ENCODE assay signal across 8 cellular contexts in the genomic region with DNA sequence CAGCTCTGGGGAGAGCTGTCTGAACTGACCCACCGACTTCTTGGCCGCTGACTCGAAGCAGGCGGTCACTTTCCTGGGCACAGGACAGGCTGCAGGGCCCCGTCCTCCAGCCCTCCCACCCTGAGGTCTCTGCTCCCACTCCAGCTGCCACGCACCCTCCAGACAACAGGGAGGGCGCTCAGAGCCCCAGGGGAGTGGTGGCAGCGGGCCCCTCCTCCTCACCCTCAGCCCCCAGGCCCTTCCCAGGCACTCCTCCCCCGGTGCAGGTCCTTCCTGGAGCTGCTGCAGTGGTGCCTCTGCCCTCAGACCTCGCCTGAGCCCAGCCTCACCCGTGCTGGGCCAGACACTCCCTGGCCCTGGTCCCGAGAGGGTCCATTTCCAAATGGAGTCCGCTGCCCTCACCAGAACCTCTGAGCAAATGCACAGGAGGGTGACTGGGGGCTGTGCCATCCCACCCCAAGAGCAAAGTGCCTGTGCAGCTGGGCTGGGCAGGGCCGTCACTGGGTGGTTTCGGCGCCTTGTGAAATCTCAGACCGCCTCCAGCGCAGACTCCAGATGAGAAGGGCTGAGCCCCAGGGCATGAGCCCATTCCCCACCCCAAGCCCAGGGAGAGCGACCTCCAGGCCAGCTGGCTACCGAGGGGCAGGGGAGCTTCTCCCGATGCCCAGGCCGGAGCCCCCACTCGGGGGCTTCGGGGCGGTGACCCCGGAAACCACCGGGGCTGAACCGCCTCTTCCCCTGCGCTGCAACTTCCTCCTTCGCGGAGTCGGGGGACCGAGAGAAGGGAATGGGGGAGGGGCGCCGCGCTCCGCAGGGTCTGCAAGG. TPM values are rescaled to one million over a fixed set of nuclear protein-coding genes. Genes with fewer than 3 reads are reported as not detected.
DNase-seq lines count a peak whose midpoint lies in the region; ATAC-seq and TF ChIP-seq lines count a peak whose summit lies in the region.

No MANE protein-coding gene starts in this region.

- H3K4me1 ChIP-seq in DOHH2 (ENCODE audit: control insufficient read depth, low read length) = peaks cover 40% of the 10 kb centered on the region
- H3K4me1 ChIP-seq in Karpas-422 (ENCODE audit: low read length) = peaks cover 34% of the 10 kb centered on the region
- H3K4me1 ChIP-seq in iPS-15b (ENCODE audit: control insufficient read depth, insufficient read depth, low read length) = peaks cover 4% of the 10 kb centered on the region
- peaks cover 5% of the 10 kb centered on the region for H3K4me1 ChIP-seq in smooth muscle cell (ENCODE audit: low read depth)

- H3F3A ChIP-seq in DOHH2 (ENCODE audit: control insufficient read depth, insufficient read depth) (no peaks in the 10 kb centered on the region), smooth muscle cell (ENCODE audit: low read depth) (no peaks in the 10 kb centered on the region)

- H3K27ac ChIP-seq in DOHH2 (ENCODE audit: low read depth, low read length) = peak overlapping the region; percentile 92
- H3K27ac ChIP-seq in Karpas-422 (ENCODE audit: low read length) = peak overlapping the region; percentile 94
- no peak overlapping the region for H3K27ac ChIP-seq in smooth muscle cell (ENCODE audit: low read depth)

- H3K4me3 Mint-ChIP-seq in activated naive CD8-positive, alpha-beta T cell treated with anti-CD3 and anti-CD28 coated beads for 36 hours = peak overlapping the region; percentile 90

- H3K36me3 Mint-ChIP-seq in activated naive CD8-positive, alpha-beta T cell treated with anti-CD3 and anti-CD28 coated beads for 36 hours = peaks cover 6% of the 10 kb centered on the region

- ATAC-seq in GM21529 (IDR thresholded peaks at IDR 0.05; ENCODE audit: unreplicated experiment) = peak; percentile 7

- H3K4me3 ChIP-seq in DOHH2 (ENCODE audit: low read length) = peak overlapping the region; percentile 86
- H3K4me3 ChIP-seq in Karpas-422 (ENCODE audit: low read length) = peak overlapping the region; percentile 100
- peak overlapping the region; percentile 88 for H3K4me3 ChIP-seq in iPS-15b (ENCODE audit: low read depth, low read length)
- peak overlapping the region; percentile 92 for H3K4me3 ChIP-seq in smooth muscle cell

- H3K79me2 ChIP-seq in DOHH2 (ENCODE audit: control insufficient read depth, low read length) (peaks cover 49% of the 10 kb centered on the region), Karpas-422 (ENCODE audit: low read length) (peaks cover 18% of the 10 kb centered on the region), smooth muscle cell (ENCODE audit: low read depth) (no peaks in the 10 kb centered on the region)

- DNase-seq in Karpas-422 = peak; percentile 81
- DNase-seq in activated naive CD8-positive, alpha-beta T cell treated with anti-CD3 and anti-CD28 coated beads for 36 hours = peak; percentile 46
- peak; percentile 36 for DNase-seq in smooth muscle cell (lab: John Stamatoyannopoulos, UW; ENCODE audit: unreplicated experiment)
- no peak for DNase-seq in cerebellar nuclear complex (lab: John Stamatoyannopoulos, UW)
- DNase-seq in NCI-H524 (lab: John Stamatoyannopoulos, UW) = no peak

- H3K9me3 ChIP-seq in DOHH2 (ENCODE audit: control insufficient read depth, insufficient read depth, low read length) (no peaks in the 10 kb centered on the region), Karpas-422 (ENCODE audit: low read length) (no peaks in the 10 kb centered on the region), iPS-15b (ENCODE audit: control insufficient read depth, insufficient read depth, low read length) (no peaks in the 10 kb centered on the region), smooth muscle cell (replicated peaks; ENCODE audit: low read depth) (no peaks in the 10 kb centered on the region)

- H3K36me3 ChIP-seq in DOHH2 (ENCODE audit: control insufficient read depth, low read length) (peaks cover 89% of the 10 kb centered on the region), Karpas-422 (ENCODE audit: insufficient read depth, low read length) (no peaks in the 10 kb centered on the region; the same call in 1 of the 2 replicates), iPS-15b (ENCODE audit: control insufficient read depth, insufficient read depth, low read length) (peaks cover 20% of the 10 kb centered on the region), smooth muscle cell (ENCODE audit: low read depth) (no peaks in the 10 kb centered on the region)

- TF ChIP-seq CTCF in DOHH2 (IDR thresholded peaks at IDR 0.05; ENCODE audit: low read depth, low read length, poor library complexity, severe bottlenecking) (no peak), smooth muscle cell (IDR thresholded peaks at IDR 0.05; ENCODE audit: borderline replicate concordance, insufficient read depth, poor library complexity, severe bottlenecking) (no peak)

- 19% methylated on average over 26 of the region's 37 CpGs for WGBS in smooth muscle cell (ENCODE audit: low lambda C conversion rate)

- H3K9ac ChIP-seq in Karpas-422 (ENCODE audit: low read length) = peak overlapping the region; percentile 99
- peak overlapping the region; percentile 91 for H3K9ac ChIP-seq in iPS-15b (ENCODE audit: low read depth, low read length)
- peak overlapping the region; percentile 75 for H3K9ac ChIP-seq in smooth muscle cell (ENCODE audit: low read depth)

- H4K20me1 ChIP-seq in DOHH2 (ENCODE audit: control insufficient read depth, insufficient read depth, low read depth, low read length) (peaks cover 18% of the 10 kb centered on the region), Karpas-422 (ENCODE audit: insufficient read depth, low read depth, low read length) (peaks cover 34% of the 10 kb centered on the region), smooth muscle cell (ENCODE audit: low read depth) (peaks cover 35% of the 10 kb centered on the region)

- H3K4me2 ChIP-seq in DOHH2 (ENCODE audit: low read length) (peak overlapping the region; percentile 87), Karpas-422 (ENCODE audit: low read depth, low read length, poor library complexity, severe bottlenecking) (peak overlapping the region; percentile 97), smooth muscle cell (peak overlapping the region; percentile 99)

- no peaks in the 10 kb centered on the region for H3K9me3 Mint-ChIP-seq in activated naive CD8-positive, alpha-beta T cell treated with anti-CD3 and anti-CD28 coated beads for 36 hours

- no peaks in the 10 kb centered on the region for H3K27me3 Mint-ChIP-seq in activated naive CD8-positive, alpha-beta T cell treated with anti-CD3 and anti-CD28 coated beads for 36 hours

- H3K27ac Mint-ChIP-seq in activated naive CD8-positive, alpha-beta T cell treated with anti-CD3 and anti-CD28 coated beads for 36 hours = peak overlapping the region; percentile 84

- H3K9me2 ChIP-seq in DOHH2 (replicated peaks; ENCODE audit: control insufficient read depth, low read length) (no peaks in the 10 kb centered on the region), Karpas-422 (replicated peaks; ENCODE audit: insufficient read depth, low read length) (no peaks in the 10 kb centered on the region)

- H3K27me3 ChIP-seq in DOHH2 (ENCODE audit: control insufficient read depth, low read length) = no peaks in the 10 kb centered on the region
- no peaks in the 10 kb centered on the region for H3K27me3 ChIP-seq in Karpas-422 (ENCODE audit: low read length)
- H3K27me3 ChIP-seq in iPS-15b (ENCODE audit: control insufficient read depth, insufficient read depth, low read length) = no peaks in the 10 kb centered on the region
- H3K27me3 ChIP-seq in smooth muscle cell (ENCODE audit: low read depth) = no peaks in the 10 kb centered on the region

- peaks cover 13% of the 10 kb centered on the region for H3K4me1 Mint-ChIP-seq in activated naive CD8-positive, alpha-beta T cell treated with anti-CD3 and anti-CD28 coated beads for 36 hours

- H2AFZ ChIP-seq in Karpas-422 (ENCODE audit: low read length) (no peak overlapping the region; the same call in 1 of the 2 replicates), smooth muscle cell (ENCODE audit: low read depth) (no peak overlapping the region)

RNA-seq across cellular contexts. Expression of gene CYBA, which starts 0.7 kb away (rescaled TPM):
- total RNA-seq in Karpas-422 (2014; rRNA removed; shearing (Covaris generic); ENCODE audit: low replicate concordance) = 395 and 1,207 TPM in 2 replicates
- total RNA-seq in activated naive CD8-positive, alpha-beta T cell treated with anti-CD3 and anti-CD28 coated beads for 36 hours = 100 to 1,000 TPM; 197 to 204 TPM
- total RNA-seq in smooth muscle cell = 158 and 181 TPM in 2 replicates
- 388 and 490 TPM in 2 replicates for polyA plus RNA-seq in smooth muscle cell

RNA-seq across cellular contexts. Expression of gene IL17C, which starts 11.8 kb away (rescaled TPM):
- total RNA-seq in Karpas-422 (2014; rRNA removed; shearing (Covaris generic); ENCODE audit: low replicate concordance) = not detected in 2 replicates
- total RNA-seq in activated naive CD8-positive, alpha-beta T cell treated with anti-CD3 and anti-CD28 coated beads for 36 hours = not detected
- total RNA-seq in smooth muscle cell = not detected in 2 replicates
- not detected in 2 replicates for polyA plus RNA-seq in smooth muscle cell

RNA-seq across cellular contexts. Expression of gene MVD, which starts 12.8 kb away (rescaled TPM):
- 35.0 and 82.2 TPM in 2 replicates for total RNA-seq in Karpas-422 (2014; rRNA removed; shearing (Covaris generic); ENCODE audit: low replicate concordance)
- 10 to 100 TPM; 53.3 to 56.6 TPM for total RNA-seq in activated naive CD8-positive, alpha-beta T cell treated with anti-CD3 and anti-CD28 coated beads for 36 hours
- total RNA-seq in smooth muscle cell = 25.7 and 46.1 TPM in 2 replicates
- polyA plus RNA-seq in smooth muscle cell = 85.9 and 113 TPM in 2 replicates

RNA-seq across cellular contexts. Expression of gene SNAI3, which starts 36.2 kb away (rescaled TPM):
- 1.3 and 1.4 TPM in 2 replicates for total RNA-seq in Karpas-422 (2014; rRNA removed; shearing (Covaris generic); ENCODE audit: low replicate concordance)
- 1 to 10 TPM; 2.0 to 2.2 TPM for total RNA-seq in activated naive CD8-positive, alpha-beta T cell treated with anti-CD3 and anti-CD28 coated beads for 36 hours
- 0.22 and 0.81 TPM in 2 replicates for total RNA-seq in smooth muscle cell
- polyA plus RNA-seq in smooth muscle cell = 1.4 and 3.3 TPM in 2 replicates

RNA-seq across cellular contexts. Expression of gene RNF166, which starts 56.1 kb away (rescaled TPM):
- 16.9 and 27.1 TPM in 2 replicates for total RNA-seq in Karpas-422 (2014; rRNA removed; shearing (Covaris generic); ENCODE audit: low replicate concordance)
- 10 to 100 TPM; 58.7 to 59.0 TPM for total RNA-seq in activated naive CD8-positive, alpha-beta T cell treated with anti-CD3 and anti-CD28 coated beads for 36 hours
- 6.5 and 10.1 TPM in 2 replicates for total RNA-seq in smooth muscle cell
- polyA plus RNA-seq in smooth muscle cell = 16.2 and 17.3 TPM in 2 replicates

Comparison
In these comparisons a context has a peak if more than half of its experiments do, and no peak if none do; other contexts are left out.
1. DNase-seq: peak in Karpas-422 (single experiment), activated naive CD8-positive, alpha-beta T cell treated with anti-CD3 and anti-CD28 coated beads for 36 hours (single experiment) and smooth muscle cell (single experiment); none in cerebellar nuclear complex (0 of 2) and NCI-H524 (0 of 2).
2. Peak in every context shown above with its lines, with median percentiles within 50 percentile points of each other: H3K4me2 ChIP-seq, H3K4me3 ChIP-seq and H3K9ac ChIP-seq.